In the genomic region with DNA sequence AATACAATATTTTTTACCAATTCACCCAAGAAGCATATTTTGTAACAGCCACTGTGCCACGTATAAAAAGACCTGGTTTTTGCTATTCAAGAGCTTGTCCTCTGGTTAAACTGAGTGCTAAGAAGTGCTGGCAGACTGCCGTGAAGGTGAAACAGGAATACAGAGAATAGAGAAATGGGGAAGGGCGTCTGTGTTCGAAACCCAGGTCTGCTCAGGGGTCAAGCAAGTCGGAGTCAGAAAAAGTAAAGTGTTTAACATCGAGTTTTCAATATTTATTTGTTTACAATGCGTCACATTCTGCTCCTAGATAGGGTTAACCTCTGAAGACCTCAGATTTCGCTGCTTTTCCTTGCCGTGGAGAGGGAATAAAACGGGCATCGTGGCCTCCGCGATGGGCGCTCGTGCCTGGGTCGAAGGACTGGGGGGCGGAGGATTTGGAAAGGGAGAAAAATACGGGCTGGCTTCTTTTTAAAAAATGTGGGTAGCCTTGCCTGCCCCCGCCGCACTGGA, we compare ENCODE assay signal across 8 cellular contexts. TPM values are rescaled to one million over a fixed set of nuclear protein-coding genes. Genes with fewer than 3 reads are reported as not detected.
A peak's percentile ranks its signal among the peaks of the same experiment; 100 is the strongest.
DNase-seq lines count a peak whose midpoint lies in the region; ATAC-seq and TF ChIP-seq lines count a peak whose summit lies in the region.

No MANE protein-coding gene starts in this region.

- peak overlapping the region; percentile 45 for H3K9ac ChIP-seq in HUES64 (ENCODE audit: low read depth, low read length)

- peaks cover 4% of the 10 kb centered on the region; the same call in 1 of the 2 replicates for H3K9me3 ChIP-seq in HUES64 (ENCODE audit: insufficient read depth, low read depth, low read length)

- H3K27me3 ChIP-seq in HUES64 (ENCODE audit: insufficient read depth, low read length), result peaks cover 34% of the 10 kb centered on the region

- H3K27ac Mint-ChIP-seq in natural killer cell treated with Interleukin-12 subunit alpha and Interleukin-12 subunit beta and Interleukin-15 and Interleukin-18, amount 100 ng/mL, for 72 hours, result no peak overlapping the region
- peak overlapping the region in 1 of 7 donors; percentile 63 for H3K27ac Mint-ChIP-seq in CD14-positive monocyte

- peaks cover 45% of the 10 kb centered on the region for H3K4me1 ChIP-seq in HUES64 (ENCODE audit: insufficient read depth, low read length)

- DNase-seq in AG09309 (ENCODE audit: low read depth) (no peak), cardiac fibroblast (ENCODE audit: low read depth in 2 of 2) (no peak), CD14-positive monocyte (ENCODE audit: low spot score) (no peak), cerebellar cortex (ENCODE audit: low spot score) (no peak), EL (no peak)
- no peak for DNase-seq in natural killer cell treated with Interleukin-12 subunit alpha and Interleukin-12 subunit beta and Interleukin-15 and Interleukin-18, amount 100 ng/mL, for 72 hours (ENCODE audit: low spot score)

- H3K4me1 Mint-ChIP-seq in natural killer cell treated with Interleukin-12 subunit alpha and Interleukin-12 subunit beta and Interleukin-15 and Interleukin-18, amount 100 ng/mL, for 72 hours (ENCODE audit: low read depth in 2 of 2), result peaks cover 19 to 26% of the 10 kb centered on the region in 2 donors
- no peaks in the 10 kb centered on the region for H3K4me1 Mint-ChIP-seq in CD14-positive monocyte

- peaks cover 19% of the 10 kb centered on the region for H3K36me3 Mint-ChIP-seq in natural killer cell treated with Interleukin-12 subunit alpha and Interleukin-12 subunit beta and Interleukin-15 and Interleukin-18, amount 100 ng/mL, for 72 hours
- H3K36me3 Mint-ChIP-seq in CD14-positive monocyte, result peaks cover 0 to 1% of the 10 kb centered on the region in 2 donors

- H3K4me3 Mint-ChIP-seq in natural killer cell treated with Interleukin-12 subunit alpha and Interleukin-12 subunit beta and Interleukin-15 and Interleukin-18, amount 100 ng/mL, for 72 hours, result peak overlapping the region; percentile 69
- H3K4me3 Mint-ChIP-seq in CD14-positive monocyte, result peak overlapping the region in 1 of 2 donors; percentile 81

- peaks cover 2% of the 10 kb centered on the region for H3K9me3 Mint-ChIP-seq in natural killer cell treated with Interleukin-12 subunit alpha and Interleukin-12 subunit beta and Interleukin-15 and Interleukin-18, amount 100 ng/mL, for 72 hours
- H3K9me3 Mint-ChIP-seq in CD14-positive monocyte, result peaks cover 2 to 13% (median 5%) of the 10 kb centered on the region in 7 donors

- H3K36me3 ChIP-seq in HUES64 (ENCODE audit: insufficient read depth, low read length), result no peaks in the 10 kb centered on the region

- H3K27ac ChIP-seq in HUES64 (ENCODE audit: low read depth, low read length), result peak overlapping the region; percentile 75; the same call in 1 of the 2 replicates

- peaks cover 45 to 70% of the 10 kb centered on the region in 2 donors for H3K27me3 Mint-ChIP-seq in natural killer cell treated with Interleukin-12 subunit alpha and Interleukin-12 subunit beta and Interleukin-15 and Interleukin-18, amount 100 ng/mL, for 72 hours
- H3K27me3 Mint-ChIP-seq in CD14-positive monocyte (ENCODE audit: low read depth in 3 of 3), result peaks cover 43 to 54% (median 46%) of the 10 kb centered on the region in 3 donors

- no peak for TF ChIP-seq CTCF in AG09309 (IDR thresholded peaks at IDR 0.05; ENCODE audit: control insufficient read depth, insufficient read depth, low read depth, low read length, missing control alignments)
- TF ChIP-seq CTCF in cardiac fibroblast (IDR thresholded peaks at IDR 0.05; ENCODE audit: low read depth, low read length), result no peak
- TF ChIP-seq CTCF in CD14-positive monocyte (IDR thresholded peaks at IDR 0.05), result no peak

- WGBS in HUES64, result 3% methylated on average over 20 of the region's 20 CpGs

- ATAC-seq in natural killer cell treated with Interleukin-12 subunit alpha and Interleukin-12 subunit beta and Interleukin-15 and Interleukin-18, amount 100 ng/mL, for 72 hours, result no peak
- ATAC-seq in HG03457 (IDR thresholded peaks at IDR 0.05; ENCODE audit: unreplicated experiment), result no peak

- intact Hi-C loops in CD14-positive monocyte (cut with micrococcal nuclease), result no loop called here

- H3K4me3 ChIP-seq in AG09309 (ENCODE audit: control insufficient read depth, low read depth, low read length) (peak overlapping the region; percentile 54), HUES64 (ENCODE audit: low read length) (peak overlapping the region; percentile 55), cardiac fibroblast (replicated peaks in 1 of 2; ENCODE audit: low read depth in 2 of 2, low read length in 2 of 2) (peak overlapping the region; percentile 37 to 48)

RNA-seq across cellular contexts. Expression of a gene that starts 1.2 kb away (rescaled TPM):
- polyA plus RNA-seq in HUES64 (2013, experiment 1 of 2), result 4.2 TPM
- 3.7 TPM for polyA plus RNA-seq in HUES64 (2013, experiment 2 of 2)
- total RNA-seq in natural killer cell treated with Interleukin-12 subunit alpha and Interleukin-12 subunit beta and Interleukin-15 and Interleukin-18, amount 100 ng/mL, for 72 hours, result under 1 TPM in 1 of 2 donors, not detected in 1; 0.31 TPM
- polyA plus RNA-seq in CD14-positive monocyte, result not detected
